26 cellular contexts compared by ENCODE assay signal in the genomic region with DNA sequence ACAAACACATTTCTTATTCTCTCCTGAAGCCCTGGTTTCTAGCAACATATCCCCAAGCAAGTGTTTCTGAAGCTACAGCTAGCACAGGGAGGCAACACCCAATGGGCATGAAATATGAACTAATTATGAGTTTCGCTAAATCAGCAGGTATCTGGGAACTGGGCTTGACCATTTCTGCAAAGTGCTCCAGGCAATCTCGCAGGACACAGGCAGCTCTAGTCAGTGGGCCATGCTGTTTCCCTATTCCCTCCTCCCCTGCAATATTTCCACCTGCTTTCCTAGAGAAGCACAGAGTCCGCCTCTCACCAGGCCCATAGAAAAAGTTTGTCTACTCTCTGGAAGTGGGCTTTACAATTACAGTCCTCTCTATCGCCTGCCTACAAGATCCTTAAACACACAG.
"Had no signal": no experiment of that assay in that cellular context is flagged by ENCODE, and none has a peak within 500 bp of the region (broad histone marks: within the 10 kb centered on the region; RNA-seq: fewer than 3 reads in every experiment).

No MANE protein-coding gene starts in this region.

- H3K4me1 ChIP-seq: body of pancreas, upper lobe of right lung had no signal

- DNase-seq: activated CD4-positive, alpha-beta T cell treated with anti-CD3 and anti-CD28 coated beads, Interleukin-2, amount 50 U/mL, for 1 hour; activated CD4-positive, CD25-positive, alpha-beta regulatory T cell treated with anti-CD3 and anti-CD28 coated beads, Interleukin-2, amount 50 U/mL, for 72 hours; activated CD8-positive, alpha-beta T cell treated with anti-CD3 and anti-CD28 coated beads, Interleukin-2, amount 10 ng/mL, durations not matched to agents 7 days and 5 days; activated gamma-delta T cell treated with Interleukin-2 at 50 U/mL for 16 hours; anterior cingulate cortex; effector memory CD4-positive, alpha-beta T cell; esophagus squamous epithelium; gastrocnemius medialis; head of caudate nucleus; left colon; mesenchymal stem cell; mucosa of descending colon; naive B cell; retina; sigmoid colon; stimulated activated CD4-positive, alpha-beta T cell treated with anti-CD3 and anti-CD28 coated beads, Interleukin-2, amount 100 ng/mL, for 48 hours; stimulated activated CD8-positive, alpha-beta memory T cell treated with anti-CD3 and anti-CD28 coated beads, Interleukin-4, amount 100 ng/mL, for 48 hours; stimulated activated naive CD4-positive, alpha-beta T cell; upper lobe of right lung had no signal

- H3K9me3 ChIP-seq: body of pancreas, esophagus squamous epithelium, gastrocnemius medialis, mucosa of descending colon, sigmoid colon, upper lobe of right lung had no signal

- H3K9me3 Mint-ChIP-seq: activated naive CD4-positive, alpha-beta T cell treated with anti-CD3 and anti-CD28 coated beads, Interleukin-2, amount 50 U/mL, for 24 hours; activated T-helper 1 cell treated with anti-CD3 and anti-CD28 coated beads, Interleukin-12 subunit alpha, Interleukin-12 subunit beta, Interleukin-2, Interleukin-4 antibody, amounts not matched to agents 30 ng/mL and 10 ng/mL and 1 ng/mL, durations not matched to agents 14 hours and 24 hours and 36 hours; dendritic cell treated with granulocyte-macrophage colony-stimulating factor and Interleukin-4, amounts not matched to agents 40 ng/mL and 50 ng/mL, for 4 days; neural crest cell had no signal

- H3K27ac ChIP-seq: body of pancreas, upper lobe of right lung, VCaP had no signal

- H3K27ac Mint-ChIP-seq: activated CD8-positive, alpha-beta T cell treated with anti-CD3 and anti-CD28 coated beads, Interleukin-2, amount 10 ng/mL, durations not matched to agents 7 days and 5 days; activated naive CD4-positive, alpha-beta T cell treated with anti-CD3 and anti-CD28 coated beads, Interleukin-2, amount 50 U/mL, for 24 hours; activated T-helper 1 cell treated with anti-CD3 and anti-CD28 coated beads, Interleukin-12 subunit alpha, Interleukin-12 subunit beta, Interleukin-2, Interleukin-4 antibody, amounts not matched to agents 30 ng/mL and 10 ng/mL and 1 ng/mL, durations not matched to agents 14 hours and 24 hours and 36 hours; dendritic cell treated with granulocyte-macrophage colony-stimulating factor and Interleukin-4, amounts not matched to agents 40 ng/mL and 50 ng/mL, for 4 days; naive B cell had no signal

- ATAC-seq: activated CD8-positive, alpha-beta T cell treated with anti-CD3 and anti-CD28 coated beads, Interleukin-2, amount 10 ng/mL, durations not matched to agents 7 days and 5 days; body of pancreas; gastrocnemius medialis; left colon; mucosa of descending colon; upper lobe of right lung had no signal

- H3K4me2 ChIP-seq: smooth muscle cell had no signal

- H3K4me3 ChIP-seq: body of pancreas, esophagus squamous epithelium, gastrocnemius medialis, mucosa of descending colon, sigmoid colon, smooth muscle cell, upper lobe of right lung had no signal

- H3K4me1 Mint-ChIP-seq: activated naive CD4-positive, alpha-beta T cell treated with anti-CD3 and anti-CD28 coated beads, Interleukin-2, amount 50 U/mL, for 24 hours; naive B cell had no signal

- H3K4me3 Mint-ChIP-seq: activated CD8-positive, alpha-beta T cell treated with anti-CD3 and anti-CD28 coated beads, Interleukin-2, amount 10 ng/mL, durations not matched to agents 7 days and 5 days; activated naive CD4-positive, alpha-beta T cell treated with anti-CD3 and anti-CD28 coated beads, Interleukin-2, amount 50 U/mL, for 24 hours; activated T-helper 1 cell treated with anti-CD3 and anti-CD28 coated beads, Interleukin-12 subunit alpha, Interleukin-12 subunit beta, Interleukin-2, Interleukin-4 antibody, amounts not matched to agents 30 ng/mL and 10 ng/mL and 1 ng/mL, durations not matched to agents 14 hours and 24 hours and 36 hours; dendritic cell treated with granulocyte-macrophage colony-stimulating factor and Interleukin-4, amounts not matched to agents 40 ng/mL and 50 ng/mL, for 4 days; naive B cell; neural crest cell had no signal

- H3K36me3 Mint-ChIP-seq: activated naive CD4-positive, alpha-beta T cell treated with anti-CD3 and anti-CD28 coated beads, Interleukin-2, amount 50 U/mL, for 24 hours; naive B cell had no signal

- H3K27me3 ChIP-seq: body of pancreas, esophagus squamous epithelium, gastrocnemius medialis, sigmoid colon, upper lobe of right lung had no signal

- H3K36me3 ChIP-seq: esophagus squamous epithelium, gastrocnemius medialis, sigmoid colon, upper lobe of right lung had no signal
